In the genomic region with DNA sequence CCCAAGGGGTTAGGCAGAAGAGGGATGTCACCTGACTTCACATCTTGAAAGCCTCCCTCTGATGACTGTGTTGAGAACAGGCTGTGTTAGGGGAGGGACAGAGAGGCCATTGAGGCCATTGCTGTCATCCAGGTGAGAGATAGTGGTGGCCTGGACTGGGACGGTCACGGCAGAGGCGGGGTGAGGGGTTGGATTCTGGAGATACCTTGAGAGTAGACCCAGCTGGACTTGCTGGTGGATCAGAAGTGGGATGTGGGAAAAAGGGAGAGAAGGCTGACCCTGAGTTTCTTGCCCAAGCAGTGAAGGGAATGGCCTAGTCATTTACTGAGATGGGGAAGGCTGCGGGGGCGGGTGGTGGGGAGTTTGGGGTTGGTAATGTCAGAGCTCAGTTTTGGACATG, we compare ENCODE assay signal across 22 cellular contexts. TPM values are rescaled to one million over a fixed set of nuclear protein-coding genes. Genes with fewer than 3 reads are reported as not detected.
DNase-seq lines count a peak whose midpoint lies in the region; ATAC-seq, FAIRE-seq and TF ChIP-seq lines count a peak whose summit lies in the region.
"Had no signal": no experiment of that assay in that cellular context is flagged by ENCODE, and none has a peak within 500 bp of the region (broad histone marks: within the 10 kb centered on the region; RNA-seq: fewer than 3 reads in every experiment).

No MANE protein-coding gene starts in this region.

- no peak for TF ChIP-seq RAD21 in H1 (IDR thresholded peaks at IDR 0.05 in 1 of 2, conservative IDR thresholded peaks at IDR 0.05 in 1 of 2; ENCODE audit: low read depth in 2 of 2, low read length in 2 of 2)

- H3K79me2 ChIP-seq in OCI-LY7 (ENCODE audit: insufficient read depth, low read depth, low read length) = no peaks in the 10 kb centered on the region
- no peaks in the 10 kb centered on the region for H3K79me2 ChIP-seq in H1 (ENCODE audit: control insufficient read depth in 1 of 2, insufficient read depth in 2 of 2, low read length in 2 of 2)

- H3K9me3 Mint-ChIP-seq in T-helper 2 cell treated with Interferon-gamma antibody and Interleukin-4, amounts not matched to agents 5 μg/mL and 100 μg/mL, for 36 hours = no peaks in the 10 kb centered on the region
- H3K9me3 Mint-ChIP-seq in stimulated activated naive B cell treated with anti-CD40 and anti-IgM and Interleukin-4, amounts not matched to agents 10 μg/mL and 1 μg/mL and 100 μg/mL, for 72 hours = no peaks in the 10 kb centered on the region
- H3K9me3 Mint-ChIP-seq in stimulated activated effector memory CD8-positive, alpha-beta T cell treated with anti-CD3 and anti-CD28 coated beads, Interleukin-12 subunit alpha, Interleukin-12 subunit beta, amount 100 ng/mL, for 72 hours = no peaks in the 10 kb centered on the region
- H3K9me3 Mint-ChIP-seq: dendritic cell treated with granulocyte-macrophage colony-stimulating factor and Interleukin-4, amounts not matched to agents 40 ng/mL and 50 ng/mL, for 4 days; HFFc6 had no signal

- H2AFZ ChIP-seq in OCI-LY7 (ENCODE audit: low read length) (peak overlapping the region; percentile 40; the same call in 1 of the 2 replicates), H1 (ENCODE audit: low read length) (no peak overlapping the region)

- H3K4me2 ChIP-seq in OCI-LY7 (ENCODE audit: low read length) = no peak overlapping the region
- H3K4me2 ChIP-seq in H1 (ENCODE audit: insufficient read depth in 1 of 2, low read depth in 2 of 2, low read length in 2 of 2) = no peak overlapping the region

- no peak for TF ChIP-seq EP300 in H1 (IDR thresholded peaks at IDR 0.05; ENCODE audit: borderline replicate concordance in 1 of 2, low read depth in 2 of 2, low read length in 2 of 2)

- POLR2A ChIA-PET in OCI-LY7 (lab: Charles Lee) (interaction anchor here (0.5 kb wide), 1 partner anchor 542 kb away, joined by 3 read pairs; no protein-coding TSS in a partner anchor), H1 (lab: Charles Lee; ENCODE audit: partially characterized antibody) (interaction anchor here (1.0 kb wide), 1 partner anchor 13 kb away, joined by 4 read pairs; no protein-coding TSS in a partner anchor)

- H3K9ac ChIP-seq in H1 (replicated peaks in 1 of 4; ENCODE audit: extremely low read depth in 1 of 4, low read depth in 3 of 4, low read length in 3 of 4) = no peak overlapping the region

- intact Hi-C loops in OCI-LY7 (cut with micrococcal nuclease; ENCODE audit: unreplicated experiment) = no loop called here
- intact Hi-C loops in prostate gland (cut with DNase I) = no loop called here
- intact Hi-C loops in mucosa of descending colon (cut with DNase I, micrococcal nuclease) = no loop called here

- no peak overlapping the region for H4K91ac ChIP-seq in H1 (replicated peaks; ENCODE audit: insufficient read length, low read length)

- H2BK120ac ChIP-seq in H1 (replicated peaks; ENCODE audit: low read depth, low read length) = no peak overlapping the region

- H4K20me1 ChIP-seq in OCI-LY7 (ENCODE audit: insufficient read depth, low read length) (no peaks in the 10 kb centered on the region), H1 (replicated peaks in 1 of 2; ENCODE audit: control insufficient read depth in 1 of 2, insufficient read depth in 2 of 2, low read length in 2 of 2) (no peaks in the 10 kb centered on the region)

- CTCF ChIA-PET in OCI-LY7 (lab: Charles Lee; ENCODE audit: unreplicated experiment) = no interaction called here
- CTCF ChIA-PET in H1 (lab: Charles Lee; ENCODE audit: partially characterized antibody) = interaction anchor here (0.6 to 0.9 kb wide), 4 partner anchors 87 to 374 kb away, joined by 3 to 5 read pairs (median 3); no protein-coding TSS in a partner anchor

- H3K27me3 ChIP-seq in H1 (replicated peaks in 1 of 4; ENCODE audit: control insufficient read depth in 3 of 4, extremely low read depth in 1 of 4, insufficient read depth in 3 of 4, low read length in 3 of 4) (no peaks in the 10 kb centered on the region; a peak in 1 of 7 replicates), prostate gland (replicated peaks; ENCODE audit: insufficient read depth) (no peaks in the 10 kb centered on the region)
- H3K27me3 ChIP-seq: heart left ventricle, left lung had no signal

- H3K4me1 ChIP-seq in OCI-LY7 (ENCODE audit: insufficient read depth, low read length, poor library complexity, severe bottlenecking) (peaks cover 19% of the 10 kb centered on the region), H1 (replicated peaks in 1 of 4; ENCODE audit: control insufficient read depth in 3 of 4, insufficient read depth in 4 of 4, low read length in 3 of 4) (peaks cover 0 to 3% (median 1%) of the 10 kb centered on the region in 4 experiments; a peak in 3 of 7 replicates), prostate gland (replicated peaks) (no peaks in the 10 kb centered on the region), mucosa of descending colon (ENCODE audit: low read depth) (peaks cover 3% of the 10 kb centered on the region)

- DNase-seq in T-helper 2 cell treated with Interferon-gamma antibody and Interleukin-4, amounts not matched to agents 5 μg/mL and 100 μg/mL, for 36 hours (ENCODE audit: low spot score) = no peak
- DNase-seq in T-helper 2 cell (no peak), OCI-LY7 (ENCODE audit: low spot score) (no peak), H1 (ENCODE audit: low read depth in 1 of 2, low spot score in 2 of 2) (no peak), prostate gland (ENCODE audit: low spot score) (no peak), mucosa of descending colon (no peak)
- no peak for DNase-seq in stimulated activated naive B cell treated with anti-CD40 and anti-IgM and Interleukin-4, amounts not matched to agents 10 μg/mL and 1 μg/mL and 100 μg/mL, for 72 hours
- DNase-seq in stimulated activated effector memory CD8-positive, alpha-beta T cell treated with anti-CD3 and anti-CD28 coated beads, Interleukin-12 subunit alpha, Interleukin-12 subunit beta, amount 100 ng/mL, for 72 hours (ENCODE audit: low spot score in 2 of 2) = no peak
- DNase-seq: activated gamma-delta T cell, heart left ventricle, HFFc6, NCI-H1105, NCI-H226, NCI-H748 treated with DMSO at 0.1 percent for 48 hours, SHP77 treated with DMSO at 0.1 percent for 48 hours had no signal

- H3K4ac ChIP-seq in H1 (replicated peaks; ENCODE audit: insufficient read length, low read depth, low read length) = no peak overlapping the region

- no peak overlapping the region for H3K23ac ChIP-seq in H1 (ENCODE audit: insufficient read length)

- ATAC-seq in stimulated activated naive B cell treated with anti-CD40 and anti-IgM and Interleukin-4, amounts not matched to agents 10 μg/mL and 1 μg/mL and 100 μg/mL, for 72 hours (replicated peaks) = no peak
- no peak for ATAC-seq in stimulated activated effector memory CD8-positive, alpha-beta T cell treated with anti-CD3 and anti-CD28 coated beads, Interleukin-12 subunit alpha, Interleukin-12 subunit beta, amount 100 ng/mL, for 72 hours
- ATAC-seq in mucosa of descending colon = no peak
- ATAC-seq: sciatic nerve had no signal

- no peaks in the 10 kb centered on the region for H3K27me3 Mint-ChIP-seq in T-helper 2 cell treated with Interferon-gamma antibody and Interleukin-4, amounts not matched to agents 5 μg/mL and 100 μg/mL, for 36 hours (ENCODE audit: low read depth)
- no peaks in the 10 kb centered on the region for H3K27me3 Mint-ChIP-seq in stimulated activated naive B cell treated with anti-CD40 and anti-IgM and Interleukin-4, amounts not matched to agents 10 μg/mL and 1 μg/mL and 100 μg/mL, for 72 hours
- H3K27me3 Mint-ChIP-seq: dendritic cell treated with granulocyte-macrophage colony-stimulating factor and Interleukin-4, amounts not matched to agents 40 ng/mL and 50 ng/mL, for 4 days had no signal

- no peak overlapping the region for H2BK15ac ChIP-seq in H1 (ENCODE audit: low read length)

- H3K14ac ChIP-seq in H1 (ENCODE audit: insufficient read length) = no peak overlapping the region

- 0 out of 2 replicates have a peak overlapping the region, but pooled peaks have one; percentile 28 for H2BK12ac ChIP-seq in H1 (ENCODE audit: low read depth, low read length)

- H3K9me3 ChIP-seq in OCI-LY7 (ENCODE audit: low read length) (no peaks in the 10 kb centered on the region), H1 (ENCODE audit: insufficient read depth in 2 of 2, low read depth in 1 of 2, low read length in 1 of 2) (no peaks in the 10 kb centered on the region), prostate gland (no peaks in the 10 kb centered on the region), mucosa of descending colon (no peaks in the 10 kb centered on the region)
- H3K9me3 ChIP-seq: heart left ventricle, left lung had no signal

- H2AK5ac ChIP-seq in H1 (ENCODE audit: low read depth, low read length) = no peak overlapping the region

- H3K36me3 ChIP-seq in OCI-LY7 (ENCODE audit: insufficient read depth, low read length) = no peaks in the 10 kb centered on the region
- no peaks in the 10 kb centered on the region for H3K36me3 ChIP-seq in H1 (ENCODE audit: control insufficient read depth in 2 of 4, insufficient read depth in 4 of 4, low read length in 3 of 4)
- no peaks in the 10 kb centered on the region for H3K36me3 ChIP-seq in prostate gland
- H3K36me3 ChIP-seq in mucosa of descending colon (ENCODE audit: low read depth) = no peaks in the 10 kb centered on the region
- H3K36me3 ChIP-seq: left lung had no signal

- no TSS peak for BruUV-seq in OCI-LY7 (replicated peaks; lab: Mats Ljungman, UMichigan)

- no peaks in the 10 kb centered on the region for H3K23me2 ChIP-seq in H1 (ENCODE audit: low read depth, low read length)

- H3K27ac Mint-ChIP-seq in T-helper 2 cell treated with Interferon-gamma antibody and Interleukin-4, amounts not matched to agents 5 μg/mL and 100 μg/mL, for 36 hours = peak overlapping the region; percentile 6
- H3K27ac Mint-ChIP-seq in stimulated activated naive B cell treated with anti-CD40 and anti-IgM and Interleukin-4, amounts not matched to agents 10 μg/mL and 1 μg/mL and 100 μg/mL, for 72 hours = peak overlapping the region; percentile 72
- no peak overlapping the region for H3K27ac Mint-ChIP-seq in stimulated activated effector memory CD8-positive, alpha-beta T cell treated with anti-CD3 and anti-CD28 coated beads, Interleukin-12 subunit alpha, Interleukin-12 subunit beta, amount 100 ng/mL, for 72 hours
- H3K27ac Mint-ChIP-seq: dendritic cell treated with granulocyte-macrophage colony-stimulating factor and Interleukin-4, amounts not matched to agents 40 ng/mL and 50 ng/mL, for 4 days; HFFc6 had no signal

- H3K18ac ChIP-seq in H1 (ENCODE audit: extremely low read depth, low read length) = no peak overlapping the region

- no peak overlapping the region for H4K5ac ChIP-seq in H1 (ENCODE audit: insufficient read length, low read depth, low read length)

- H2BK5ac ChIP-seq in H1 (ENCODE audit: low read depth, low read length) = no peak overlapping the region

- no peaks in the 10 kb centered on the region for H3K9me2 ChIP-seq in OCI-LY7 (ENCODE audit: insufficient read depth, low read length)

- peak overlapping the region; percentile 35 for H3K4me3 Mint-ChIP-seq in T-helper 2 cell treated with Interferon-gamma antibody and Interleukin-4, amounts not matched to agents 5 μg/mL and 100 μg/mL, for 36 hours
- H3K4me3 Mint-ChIP-seq in stimulated activated naive B cell treated with anti-CD40 and anti-IgM and Interleukin-4, amounts not matched to agents 10 μg/mL and 1 μg/mL and 100 μg/mL, for 72 hours = peak overlapping the region in 1 of 2 donors; percentile 73
- no peak overlapping the region for H3K4me3 Mint-ChIP-seq in stimulated activated effector memory CD8-positive, alpha-beta T cell treated with anti-CD3 and anti-CD28 coated beads, Interleukin-12 subunit alpha, Interleukin-12 subunit beta, amount 100 ng/mL, for 72 hours
- H3K4me3 Mint-ChIP-seq: dendritic cell treated with granulocyte-macrophage colony-stimulating factor and Interleukin-4, amounts not matched to agents 40 ng/mL and 50 ng/mL, for 4 days; HFFc6 had no signal

- no peak for TF ChIP-seq CTCF in OCI-LY7 (conservative IDR thresholded peaks at IDR 0.05; ENCODE audit: low read length)
- TF ChIP-seq CTCF in H1 (IDR thresholded peaks at IDR 0.05; ENCODE audit: control extremely low read depth in 1 of 3, insufficient read depth in 1 of 3, low read depth in 1 of 3, low read length in 3 of 3) = no peak
- no peak for TF ChIP-seq CTCF in prostate gland (IDR thresholded peaks at IDR 0.05)
- TF ChIP-seq CTCF in mucosa of descending colon (IDR thresholded peaks at IDR 0.05) = no peak

- no peak overlapping the region for H2BK20ac ChIP-seq in H1 (ENCODE audit: low read length)

- no peak overlapping the region for H4K8ac ChIP-seq in H1 (ENCODE audit: extremely low read depth, insufficient read depth, low read length)

- peaks cover 11% of the 10 kb centered on the region for H3K4me1 Mint-ChIP-seq in T-helper 2 cell treated with Interferon-gamma antibody and Interleukin-4, amounts not matched to agents 5 μg/mL and 100 μg/mL, for 36 hours (ENCODE audit: low read depth)
- H3K4me1 Mint-ChIP-seq in stimulated activated naive B cell treated with anti-CD40 and anti-IgM and Interleukin-4, amounts not matched to agents 10 μg/mL and 1 μg/mL and 100 μg/mL, for 72 hours = peaks cover 0 to 7% of the 10 kb centered on the region in 2 donors
- peaks cover under 1% of the 10 kb centered on the region for H3K4me1 Mint-ChIP-seq in stimulated activated effector memory CD8-positive, alpha-beta T cell treated with anti-CD3 and anti-CD28 coated beads, Interleukin-12 subunit alpha, Interleukin-12 subunit beta, amount 100 ng/mL, for 72 hours

- H3K4me3 ChIP-seq in OCI-LY7 (ENCODE audit: low read depth, low read length, poor library complexity, severe bottlenecking) (no peak overlapping the region), H1 (ENCODE audit: extremely low read depth in 1 of 4, insufficient read depth in 2 of 4, low read depth in 3 of 4, low read length in 4 of 4) (no peak overlapping the region), prostate gland (no peak overlapping the region), mucosa of descending colon (no peak overlapping the region)
- H3K4me3 ChIP-seq: left lung had no signal

- H3K79me1 ChIP-seq in H1 (ENCODE audit: low read depth, low read length) = no peaks in the 10 kb centered on the region

- H3K56ac ChIP-seq in H1 (replicated peaks; ENCODE audit: insufficient read length, low read depth, low read length) = no peak overlapping the region

- 97% methylated on average over 5 of the region's 5 CpGs; no CpG with 5 or more reads in 1 of the 2 experiments for WGBS in H1 (ENCODE audit: extremely low coverage in 1 of 2, insufficient coverage in 1 of 2, insufficient read length in 1 of 2, insufficient replicate concordance in 2 of 2, low coverage in 1 of 2, low lambda C conversion rate in 2 of 2, missing lambda C conversion rate in 1 of 2), 2 experiments
- WGBS in prostate gland = 100% methylated on average over 5 of the region's 5 CpGs

- H3K27ac ChIP-seq in OCI-LY7 (ENCODE audit: low read depth, low read length, poor library complexity, severe bottlenecking) (no peak overlapping the region), H1 (ENCODE audit: low read depth, low read length) (no peak overlapping the region), prostate gland (peak overlapping the region in 1 of 2 donors; percentile 5)
- H3K27ac ChIP-seq: 22Rv1, heart left ventricle had no signal

- no peaks in the 10 kb centered on the region for H3K36me3 Mint-ChIP-seq in T-helper 2 cell treated with Interferon-gamma antibody and Interleukin-4, amounts not matched to agents 5 μg/mL and 100 μg/mL, for 36 hours (ENCODE audit: low read depth)
- no peaks in the 10 kb centered on the region for H3K36me3 Mint-ChIP-seq in stimulated activated naive B cell treated with anti-CD40 and anti-IgM and Interleukin-4, amounts not matched to agents 10 μg/mL and 1 μg/mL and 100 μg/mL, for 72 hours
- peaks cover 5% of the 10 kb centered on the region for H3K36me3 Mint-ChIP-seq in stimulated activated effector memory CD8-positive, alpha-beta T cell treated with anti-CD3 and anti-CD28 coated beads, Interleukin-12 subunit alpha, Interleukin-12 subunit beta, amount 100 ng/mL, for 72 hours

- TF ChIP-seq POLR2A in H1 (IDR thresholded peaks at IDR 0.05; ENCODE audit: control extremely low read depth in 1 of 2, low read depth in 2 of 2, low read length in 2 of 2) = no peak
- TF ChIP-seq POLR2A in prostate gland (IDR thresholded peaks at IDR 0.05) = no peak

- no peak for FAIRE-seq in H1 (lab: Jason Lieb, UNC)
- FAIRE-seq: bronchial epithelial cell, endothelial cell of umbilical vein, GM12892 had no signal

RNA-seq across cellular contexts. Expression of a gene that starts 13.6 kb away (rescaled TPM):
- total RNA-seq in OCI-LY7 (2014; rRNA removed; shearing (Covaris generic)) = 1.7 and 2.9 TPM in 2 replicates
- total RNA-seq in OCI-LY7 (2022) = 3.3 and 4.1 TPM in 2 replicates
- 5.3 and 5.8 TPM in 2 replicates for total RNA-seq in H1 (2021; fragmentation: NEBNext Ultra II Directional; extraction: Animal tissue kit (Norgen Biotek cat#: 25700))
- 2.2 and 2.6 TPM in 2 replicates for polyA plus RNA-seq in H1 (2011; rRNA removed)
- 4.2 TPM for polyA plus RNA-seq in H1 (2011; cell fraction: cytosol; rRNA removed)
- polyA plus RNA-seq in H1 (2011; cell fraction: nucleus; rRNA removed) = 6.0 TPM
- polyA plus RNA-seq in H1 (2012, experiment 1 of 2) = 4.3 to 5.8 TPM (median 4.6 TPM) in 4 replicates
- 0.85 TPM for polyA plus RNA-seq in H1 (2012, experiment 2 of 2)
- 3.1 TPM for polyA plus RNA-seq in H1 (2013, experiment 1 of 2)
- polyA plus RNA-seq in H1 (2013, experiment 2 of 2) = 2.7 TPM
- 5.8 and 5.9 TPM in 2 replicates for polyA minus RNA-seq in H1 (2011; rRNA and poly(A)+ RNA removed)
- polyA minus RNA-seq in H1 (2011; cell fraction: cytosol; rRNA and poly(A)+ RNA removed) = 3.5 TPM
- 6.3 TPM for polyA minus RNA-seq in H1 (2011; cell fraction: nucleus; rRNA and poly(A)+ RNA removed)
- 10 to 100 TPM; 22.6 to 26.9 TPM for total RNA-seq in prostate gland
- total RNA-seq in mucosa of descending colon = 10 to 100 TPM in 1 of 3 donors, 1 to 10 TPM in 2; 7.2 to 62.0 (median 9.7) TPM
